Comparison of ENCODE assay signal across 17 cellular contexts in genomic region chr5:108101105-108101504, GRCh38.
DNase-seq lines count a peak whose midpoint lies in the region; ATAC-seq and TF ChIP-seq lines count a peak whose summit lies in the region.
"Had no signal": no experiment of that assay in that cellular context is flagged by ENCODE, and none has a peak within 500 bp of the region (broad histone marks: within the 10 kb centered on the region; RNA-seq: fewer than 3 reads in every experiment).

No MANE protein-coding gene starts in this region.

- H3K36me3 ChIP-seq in gastroesophageal sphincter = no peaks in the 10 kb centered on the region
- H3K36me3 ChIP-seq: sigmoid colon, uterus had no signal

- H3K4me1 ChIP-seq in gastroesophageal sphincter = peaks cover 0 to 14% (median 2%) of the 10 kb centered on the region in 3 donors
- H3K4me1 ChIP-seq: uterus had no signal

- H3K27me3 ChIP-seq in gastroesophageal sphincter = no peaks in the 10 kb centered on the region
- H3K27me3 ChIP-seq: sigmoid colon, uterus had no signal

- ATAC-seq in GM21381 (IDR thresholded peaks at IDR 0.05; ENCODE audit: unreplicated experiment) = no peak
- no peak for ATAC-seq in gastroesophageal sphincter
- ATAC-seq: natural killer cell; stimulated activated effector memory CD8-positive, alpha-beta T cell treated with anti-CD3 and anti-CD28 coated beads, Interleukin-12 subunit alpha, Interleukin-12 subunit beta, amount 100 ng/mL, for 72 hours had no signal

- DNase-seq in AG10803 (ENCODE audit: low read depth) (peak; percentile 8), NCI-H69 (lab: John Stamatoyannopoulos, UW) (peak; percentile 35), fibroblast of mammary gland (ENCODE audit: low read depth) (peak; percentile 2), midbrain (lab: John Stamatoyannopoulos, UW) (peak; percentile 91), T-helper 1 cell (no peak), AG08396 (ENCODE audit: low spot score) (no peak)
- DNase-seq: activated naive CD4-positive, alpha-beta T cell; CD8-positive, alpha-beta memory T cell; GF-D8; MM.1S; natural killer cell; sigmoid colon; uterus had no signal

- H3K4me3 ChIP-seq in AG10803 (ENCODE audit: low read length) (no peak overlapping the region), fibroblast of mammary gland (ENCODE audit: control insufficient read depth, low read depth, low read length) (no peak overlapping the region), gastroesophageal sphincter (no peak overlapping the region)
- H3K4me3 ChIP-seq: sigmoid colon, uterus had no signal

- WGBS in gastroesophageal sphincter (ENCODE audit: low coverage in 1 of 2), 2 donors = 0 to 9% methylated on average over 1 of the region's 1 CpG

- H3K9me3 ChIP-seq in gastroesophageal sphincter = no peaks in the 10 kb centered on the region
- H3K9me3 ChIP-seq: sigmoid colon, uterus had no signal

- no peak for TF ChIP-seq EP300 in gastroesophageal sphincter (IDR thresholded peaks at IDR 0.05)

- H3K27ac ChIP-seq in gastroesophageal sphincter = no peak overlapping the region
- H3K27ac ChIP-seq: sigmoid colon, uterus, VCaP had no signal

- TF ChIP-seq CTCF in AG10803 (conservative IDR thresholded peaks at IDR 0.05; ENCODE audit: low read length) = no peak
- no peak for TF ChIP-seq CTCF in fibroblast of mammary gland (conservative IDR thresholded peaks at IDR 0.05; ENCODE audit: control insufficient read depth, insufficient read depth, low read depth, low read length)
- no peak for TF ChIP-seq CTCF in gastroesophageal sphincter (IDR thresholded peaks at IDR 0.05)

- no peak for TF ChIP-seq POLR2A in gastroesophageal sphincter (IDR thresholded peaks at IDR 0.05)

Comparison
In these comparisons a context has a peak if more than half of its experiments do, and no peak if none do; other contexts are left out.
1. DNase-seq: peak in AG10803 (single experiment), NCI-H69 (single experiment), fibroblast of mammary gland (single experiment) and midbrain (single experiment); none in T-helper 1 cell (0 of 5) and AG08396 (single experiment).